In the genomic region with DNA sequence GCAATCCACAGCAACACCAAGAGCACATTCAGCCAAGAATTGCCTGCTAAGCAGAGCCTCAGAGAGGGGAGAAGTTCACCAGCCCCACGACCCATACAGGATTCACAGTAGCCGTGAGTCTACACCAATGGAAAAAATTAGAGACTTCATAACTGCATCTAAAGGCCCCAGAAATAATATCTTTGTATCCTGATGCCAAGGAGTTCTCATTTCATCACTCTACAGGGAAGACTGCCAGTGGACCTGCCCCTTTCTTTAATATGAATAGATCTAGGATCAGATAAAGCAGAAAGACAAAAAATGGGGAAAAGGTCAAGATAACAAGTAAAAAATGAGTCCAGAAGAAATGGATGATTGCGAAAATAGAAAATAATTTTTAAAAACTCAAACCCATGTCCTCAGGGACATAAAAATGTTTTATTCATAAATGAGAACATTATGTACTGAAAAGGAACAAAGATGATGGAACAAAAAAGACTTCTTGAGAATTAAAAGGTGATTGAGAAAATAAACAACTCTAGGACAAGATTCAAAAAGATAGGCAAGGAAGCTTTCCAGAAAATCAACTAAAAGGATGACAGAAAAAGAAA, we compare ENCODE assay signal across 14 cellular contexts. TPM values are rescaled to one million over a fixed set of nuclear protein-coding genes. Genes with fewer than 3 reads are reported as not detected.
A peak's percentile ranks its signal among the peaks of the same experiment; 100 is the strongest.
DNase-seq lines count a peak whose midpoint lies in the region; ATAC-seq and TF ChIP-seq lines count a peak whose summit lies in the region.
"Had no signal": no experiment of that assay in that cellular context is flagged by ENCODE, and none has a peak within 500 bp of the region (broad histone marks: within the 10 kb centered on the region; RNA-seq: fewer than 3 reads in every experiment).

No MANE protein-coding gene starts in this region.

- no peak overlapping the region for H3K27ac ChIP-seq in CD4-positive, alpha-beta T cell (ENCODE audit: low read depth, low read length)
- H3K27ac ChIP-seq: BLaER1 had no signal

- no peak for TF ChIP-seq CTCF in CD4-positive, alpha-beta T cell (IDR thresholded peaks at IDR 0.05)
- TF ChIP-seq CTCF in fibroblast of villous mesenchyme (IDR thresholded peaks at IDR 0.05; ENCODE audit: insufficient read depth, low read depth, low read length) (no peak), GM10266 (IDR thresholded peaks at IDR 0.05; ENCODE audit: control insufficient read depth, insufficient read depth, low read depth, missing control alignments) (no peak)

- POLR2A ChIA-PET in CD4-positive, alpha-beta T cell (lab: Charles Lee): interaction anchor here (2.5 kb wide), 1 partner anchor 9 kb away, joined by 8 read pairs; no protein-coding TSS in a partner anchor
- POLR2A ChIA-PET in activated CD8-positive, alpha-beta T cell treated with anti-CD3 and anti-CD28 coated beads, Interleukin-2, amount 10 ng/mL, durations not matched to agents 7 days and 5 days (lab: Charles Lee): no interaction called here

- peaks cover 69% of the 10 kb centered on the region for H3K4me1 Mint-ChIP-seq in CD4-positive, alpha-beta T cell (ENCODE audit: low read depth)
- peaks cover 52% of the 10 kb centered on the region for H3K4me1 Mint-ChIP-seq in activated CD8-positive, alpha-beta T cell treated with anti-CD3 and anti-CD28 coated beads, Interleukin-2, amount 10 ng/mL, durations not matched to agents 7 days and 5 days (ENCODE audit: low read depth)
- peaks cover 27 to 36% of the 10 kb centered on the region in 2 donors for H3K4me1 Mint-ChIP-seq in stimulated activated naive B cell treated with anti-CD40 and anti-IgM and Interleukin-4, amounts not matched to agents 10 μg/mL and 1 μg/mL and 100 μg/mL, for 72 hours

- DNase-seq in CD4-positive, alpha-beta T cell: no peak
- no peak for DNase-seq in activated CD8-positive, alpha-beta T cell treated with anti-CD3 and anti-CD28 coated beads, Interleukin-2, amount 10 ng/mL, durations not matched to agents 7 days and 5 days
- DNase-seq in fibroblast of villous mesenchyme (ENCODE audit: low read depth) (peak; percentile 28), sciatic nerve (ENCODE audit: low spot score) (no peak), GM10266 (ENCODE audit: extremely low spot score) (no peak), medulla oblongata (ENCODE audit: extremely low spot score) (no peak)
- no peak for DNase-seq in stimulated activated naive B cell treated with anti-CD40 and anti-IgM and Interleukin-4, amounts not matched to agents 10 μg/mL and 1 μg/mL and 100 μg/mL, for 72 hours
- DNase-seq: activated CD4-positive, alpha-beta T cell treated with anti-CD3 and anti-CD28 coated beads for 48 hours; GF-D8; Karpas-422; SW 1271 had no signal

- H3K27ac Mint-ChIP-seq in CD4-positive, alpha-beta T cell: peak overlapping the region; percentile 92
- peak overlapping the region; percentile 63 for H3K27ac Mint-ChIP-seq in activated CD8-positive, alpha-beta T cell treated with anti-CD3 and anti-CD28 coated beads, Interleukin-2, amount 10 ng/mL, durations not matched to agents 7 days and 5 days
- H3K27ac Mint-ChIP-seq in stimulated activated naive B cell treated with anti-CD40 and anti-IgM and Interleukin-4, amounts not matched to agents 10 μg/mL and 1 μg/mL and 100 μg/mL, for 72 hours: no peak overlapping the region

- H3K9me3 Mint-ChIP-seq in CD4-positive, alpha-beta T cell: no peaks in the 10 kb centered on the region
- H3K9me3 Mint-ChIP-seq in activated CD8-positive, alpha-beta T cell treated with anti-CD3 and anti-CD28 coated beads, Interleukin-2, amount 10 ng/mL, durations not matched to agents 7 days and 5 days (ENCODE audit: insufficient read depth): no peaks in the 10 kb centered on the region
- H3K9me3 Mint-ChIP-seq in stimulated activated naive B cell treated with anti-CD40 and anti-IgM and Interleukin-4, amounts not matched to agents 10 μg/mL and 1 μg/mL and 100 μg/mL, for 72 hours: peaks cover 2 to 8% of the 10 kb centered on the region in 2 donors

- H3K36me3 Mint-ChIP-seq in CD4-positive, alpha-beta T cell (ENCODE audit: low read depth): peaks cover 93% of the 10 kb centered on the region
- H3K36me3 Mint-ChIP-seq in activated CD8-positive, alpha-beta T cell treated with anti-CD3 and anti-CD28 coated beads, Interleukin-2, amount 10 ng/mL, durations not matched to agents 7 days and 5 days (ENCODE audit: low read depth): peaks cover 75% of the 10 kb centered on the region
- peaks cover 18 to 22% of the 10 kb centered on the region in 2 donors for H3K36me3 Mint-ChIP-seq in stimulated activated naive B cell treated with anti-CD40 and anti-IgM and Interleukin-4, amounts not matched to agents 10 μg/mL and 1 μg/mL and 100 μg/mL, for 72 hours

- ATAC-seq in CD4-positive, alpha-beta T cell (ENCODE audit: poor library complexity): no peak
- no peak for ATAC-seq in activated CD8-positive, alpha-beta T cell treated with anti-CD3 and anti-CD28 coated beads, Interleukin-2, amount 10 ng/mL, durations not matched to agents 7 days and 5 days
- ATAC-seq in sciatic nerve (peak; percentile 74), HG03097 (IDR thresholded peaks at IDR 0.05; ENCODE audit: low FRiP score, unreplicated experiment) (no peak)
- no peak for ATAC-seq in stimulated activated naive B cell treated with anti-CD40 and anti-IgM and Interleukin-4, amounts not matched to agents 10 μg/mL and 1 μg/mL and 100 μg/mL, for 72 hours (replicated peaks)

- H3K9me3 ChIP-seq in CD4-positive, alpha-beta T cell (ENCODE audit: control insufficient read depth, low read length): no peaks in the 10 kb centered on the region

- no peaks in the 10 kb centered on the region for H3K27me3 Mint-ChIP-seq in CD4-positive, alpha-beta T cell
- H3K27me3 Mint-ChIP-seq in activated CD8-positive, alpha-beta T cell treated with anti-CD3 and anti-CD28 coated beads, Interleukin-2, amount 10 ng/mL, durations not matched to agents 7 days and 5 days (ENCODE audit: low read depth): no peaks in the 10 kb centered on the region
- H3K27me3 Mint-ChIP-seq in stimulated activated naive B cell treated with anti-CD40 and anti-IgM and Interleukin-4, amounts not matched to agents 10 μg/mL and 1 μg/mL and 100 μg/mL, for 72 hours: no peaks in the 10 kb centered on the region

- H3K27me3 ChIP-seq in CD4-positive, alpha-beta T cell (ENCODE audit: control insufficient read depth, insufficient read depth, low read length): no peaks in the 10 kb centered on the region
- H3K27me3 ChIP-seq: BLaER1 had no signal

- H3K4me3 ChIP-seq in fibroblast of villous mesenchyme (ENCODE audit: low read depth, low read length): no peak overlapping the region
- H3K4me3 ChIP-seq: BLaER1 had no signal

- H3K4me3 Mint-ChIP-seq in CD4-positive, alpha-beta T cell: peak overlapping the region; percentile 8
- H3K4me3 Mint-ChIP-seq in activated CD8-positive, alpha-beta T cell treated with anti-CD3 and anti-CD28 coated beads, Interleukin-2, amount 10 ng/mL, durations not matched to agents 7 days and 5 days: no peak overlapping the region
- H3K4me3 Mint-ChIP-seq in stimulated activated naive B cell treated with anti-CD40 and anti-IgM and Interleukin-4, amounts not matched to agents 10 μg/mL and 1 μg/mL and 100 μg/mL, for 72 hours: no peak overlapping the region
- H3K4me3 Mint-ChIP-seq: nephron had no signal

- intact Hi-C loops in CD4-positive, alpha-beta T cell (cut with DNase I, micrococcal nuclease): no loop called here
- intact Hi-C loops in sciatic nerve (cut with DNase I): no loop called here

- CTCF ChIA-PET in CD4-positive, alpha-beta T cell (lab: Charles Lee): interaction anchor here (2.7 kb wide), 1 partner anchor 29 kb away, joined by 12 read pairs; no protein-coding TSS in a partner anchor
- CTCF ChIA-PET in activated CD8-positive, alpha-beta T cell treated with anti-CD3 and anti-CD28 coated beads, Interleukin-2, amount 10 ng/mL, durations not matched to agents 7 days and 5 days (lab: Charles Lee): interaction anchor here (0.6 to 3.1 kb wide), 6 partner anchors 16 to 335 kb away, joined by 3 to 18 read pairs (median 8); no protein-coding TSS in a partner anchor

RNA-seq across cellular contexts. Expression of a gene that starts 9.5 kb away (rescaled TPM):
- total RNA-seq in CD4-positive, alpha-beta T cell: 100 to 1,000 TPM; 111 to 116 TPM
- total RNA-seq in activated CD8-positive, alpha-beta T cell treated with anti-CD3 and anti-CD28 coated beads, Interleukin-2, amount 10 ng/mL, durations not matched to agents 7 days and 5 days: 10 to 100 TPM; 77.1 to 80.2 TPM
- total RNA-seq in fibroblast of villous mesenchyme: 9.7 and 10.4 TPM in 2 replicates
- 77.2 TPM for total RNA-seq in sciatic nerve

RNA-seq across cellular contexts. Expression of a gene that starts 50.5 kb away (rescaled TPM):
- total RNA-seq in CD4-positive, alpha-beta T cell: not detected
- total RNA-seq in activated CD8-positive, alpha-beta T cell treated with anti-CD3 and anti-CD28 coated beads, Interleukin-2, amount 10 ng/mL, durations not matched to agents 7 days and 5 days: 1 to 10 TPM; 6.9 to 8.5 TPM
- total RNA-seq in fibroblast of villous mesenchyme (not detected in 2 replicates), sciatic nerve (9.8 TPM)
